Comparison of ENCODE assay signal across 24 cellular contexts in the genomic region with DNA sequence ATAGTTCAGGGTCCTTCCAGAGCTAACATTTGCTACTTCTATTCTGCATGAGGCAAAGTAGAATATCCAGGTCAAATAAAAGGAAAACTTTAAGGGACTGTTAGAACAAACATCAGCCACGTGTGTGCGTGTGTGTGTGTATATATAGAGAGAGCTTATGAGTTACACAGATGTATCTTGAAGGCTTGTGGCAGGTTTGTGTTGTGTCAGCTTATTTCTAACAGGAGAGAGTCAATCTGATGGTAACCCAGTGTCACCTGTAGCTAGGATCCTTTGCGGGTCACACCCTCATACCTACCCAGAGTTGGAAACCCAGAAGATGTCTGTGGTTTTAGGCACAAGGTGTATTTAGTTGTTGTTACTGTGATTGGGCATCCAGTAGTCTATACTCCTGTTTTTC.
"Had no signal": no experiment of that assay in that cellular context is flagged by ENCODE, and none has a peak within 500 bp of the region (broad histone marks: within the 10 kb centered on the region; RNA-seq: fewer than 3 reads in every experiment).

No MANE protein-coding gene starts in this region.

- FAIRE-seq: astrocyte, bronchial epithelial cell, frontal cortex had no signal

- H3K27me3 Mint-ChIP-seq: activated CD4-positive, alpha-beta T cell treated with anti-CD3 and anti-CD28 coated beads for 36 hours; activated CD4-positive, alpha-beta T cell treated with anti-CD3 and anti-CD28 coated beads, Interleukin-2, amount 10 ng/mL, durations not matched to agents 24 days and 14 days; activated CD8-positive, alpha-beta T cell treated with anti-CD3 and anti-CD28 coated beads for 36 hours; activated naive CD8-positive, alpha-beta T cell; central memory CD8-positive, alpha-beta T cell; dendritic cell treated with granulocyte-macrophage colony-stimulating factor and Interleukin-4, amounts not matched to agents 40 ng/mL and 50 ng/mL, for 4 days had no signal

- H3K4me3 Mint-ChIP-seq: activated CD4-positive, alpha-beta T cell treated with anti-CD3 and anti-CD28 coated beads for 36 hours; activated CD4-positive, alpha-beta T cell treated with anti-CD3 and anti-CD28 coated beads, Interleukin-2, amount 10 ng/mL, durations not matched to agents 24 days and 14 days; activated CD8-positive, alpha-beta T cell treated with anti-CD3 and anti-CD28 coated beads for 36 hours; activated naive CD8-positive, alpha-beta T cell; central memory CD8-positive, alpha-beta T cell; dendritic cell treated with granulocyte-macrophage colony-stimulating factor and Interleukin-4, amounts not matched to agents 40 ng/mL and 50 ng/mL, for 4 days had no signal

- H3K27ac Mint-ChIP-seq: activated CD4-positive, alpha-beta T cell treated with anti-CD3 and anti-CD28 coated beads, Interleukin-2, amount 10 ng/mL, durations not matched to agents 24 days and 14 days; activated CD8-positive, alpha-beta T cell treated with anti-CD3 and anti-CD28 coated beads for 36 hours; activated naive CD8-positive, alpha-beta T cell; dendritic cell treated with granulocyte-macrophage colony-stimulating factor and Interleukin-4, amounts not matched to agents 40 ng/mL and 50 ng/mL, for 4 days had no signal

- H3K9me3 Mint-ChIP-seq: activated CD4-positive, alpha-beta T cell treated with anti-CD3 and anti-CD28 coated beads, Interleukin-2, amount 10 ng/mL, durations not matched to agents 24 days and 14 days; activated CD8-positive, alpha-beta T cell treated with anti-CD3 and anti-CD28 coated beads for 36 hours; central memory CD8-positive, alpha-beta T cell; dendritic cell treated with granulocyte-macrophage colony-stimulating factor and Interleukin-4, amounts not matched to agents 40 ng/mL and 50 ng/mL, for 4 days had no signal

- DNase-seq: activated CD4-positive, alpha-beta T cell treated with anti-CD3 and anti-CD28 coated beads for 36 hours; activated CD4-positive, alpha-beta T cell treated with anti-CD3 and anti-CD28 coated beads, Interleukin-2, amount 10 ng/mL, durations not matched to agents 24 days and 14 days; activated CD4-positive, CD25-positive, alpha-beta regulatory T cell; activated CD4-positive, CD25-positive, alpha-beta regulatory T cell treated with anti-CD3 and anti-CD28 coated beads, Interleukin-2, amount 50 U/mL, for 72 hours; activated CD8-positive, alpha-beta memory T cell treated with anti-CD3 and anti-CD28 coated beads for 24 hours; activated CD8-positive, alpha-beta T cell treated with anti-CD3 and anti-CD28 coated beads for 36 hours; activated effector memory CD4-positive, alpha-beta T cell treated with Interleukin-2 at 50 U/mL for 16 hours; activated gamma-delta T cell treated with Interleukin-2 at 50 U/mL for 16 hours; activated naive CD4-positive, alpha-beta T cell treated with anti-CD3 and anti-CD28 coated beads, Interleukin-2, amount 50 U/mL, for 16 hours; activated naive CD4-positive, alpha-beta T cell treated with Interleukin-2 at 50 U/mL for 16 hours; activated T-cell treated with anti-CD3 and anti-CD28 coated beads, Interleukin-2, amount 50 U/mL, for 48 hours; amniotic stem cell; anterior cingulate cortex; brain microvascular endothelial cell; effector CD4-positive, alpha-beta T cell; foreskin fibroblast; T-helper 2 cell had no signal

- ATAC-seq: activated CD4-positive, alpha-beta T cell treated with anti-CD3 and anti-CD28 coated beads for 36 hours; activated CD8-positive, alpha-beta T cell treated with anti-CD3 and anti-CD28 coated beads for 36 hours; esophagus mucosa had no signal
